Comparison of ENCODE assay signal across 14 cellular contexts in the genomic region with DNA sequence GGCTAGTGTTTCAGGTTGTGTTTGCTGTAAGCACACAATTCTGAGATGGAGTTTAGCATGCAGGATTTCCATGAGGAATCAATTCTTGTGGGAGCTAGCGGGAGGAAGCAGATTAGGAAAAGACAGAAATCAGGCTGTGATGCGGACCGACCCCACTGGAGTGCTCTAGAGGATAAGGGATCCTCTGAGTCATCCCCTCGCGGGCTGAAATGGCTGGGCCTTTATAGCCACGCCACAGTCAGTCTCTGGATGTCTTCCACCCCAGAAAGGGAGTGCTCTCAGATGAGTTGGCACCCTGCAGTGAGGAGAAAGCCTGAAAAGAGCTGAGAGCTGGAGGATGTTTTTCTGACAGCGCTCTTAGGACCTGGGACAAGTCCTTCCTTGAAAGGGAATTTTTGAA.
DNase-seq lines count a peak whose midpoint lies in the region; ATAC-seq, FAIRE-seq and TF ChIP-seq lines count a peak whose summit lies in the region.
"Had no signal": no experiment of that assay in that cellular context is flagged by ENCODE, and none has a peak within 500 bp of the region (broad histone marks: within the 10 kb centered on the region; RNA-seq: fewer than 3 reads in every experiment).

No MANE protein-coding gene starts in this region.

- peak; percentile 20 for TF ChIP-seq CTCF in chondrocyte (IDR thresholded peaks at IDR 0.05)

- no peaks in the 10 kb centered on the region for H3K9me3 Mint-ChIP-seq in chondrocyte (ENCODE audit: low read depth)
- H3K9me3 Mint-ChIP-seq: activated CD4-positive, alpha-beta T cell treated with anti-CD3 and anti-CD28 coated beads, Interleukin-2, amount 10 ng/mL, durations not matched to agents 7 days and 5 days; activated naive CD8-positive, alpha-beta T cell treated with anti-CD3 and anti-CD28 coated beads, Interleukin-2, amount 10 ng/mL, durations not matched to agents 7 days and 5 days; memory B cell had no signal

- H3K9me3 ChIP-seq in iPS DF 6.9 (ENCODE audit: control insufficient read depth, insufficient read depth, low read length) (no peaks in the 10 kb centered on the region), aorta (ENCODE audit: control insufficient read depth, low read length) (no peaks in the 10 kb centered on the region)
- H3K9me3 ChIP-seq: spleen had no signal

- WGBS in iPS DF 6.9 (ENCODE audit: insufficient coverage, insufficient read length), result no CpG with 5 or more reads among the region's 7 CpGs
- WGBS in aorta, 2 donors, result 46 to 55% methylated on average over 7 of the region's 7 CpGs

- ATAC-seq in aorta (ENCODE audit: low FRiP score) (peak; percentile 62), HG03439 (IDR thresholded peaks at IDR 0.05; ENCODE audit: unreplicated experiment) (no peak), HG02763 (IDR thresholded peaks at IDR 0.05; ENCODE audit: unreplicated experiment) (no peak)

- no peak overlapping the region for H3K27ac Mint-ChIP-seq in chondrocyte (ENCODE audit: unreplicated experiment)
- H3K27ac Mint-ChIP-seq: activated CD4-positive, alpha-beta T cell treated with anti-CD3 and anti-CD28 coated beads, Interleukin-2, amount 10 ng/mL, durations not matched to agents 7 days and 5 days; activated naive CD8-positive, alpha-beta T cell treated with anti-CD3 and anti-CD28 coated beads, Interleukin-2, amount 10 ng/mL, durations not matched to agents 7 days and 5 days; memory B cell had no signal

- intact Hi-C loops in aorta (cut with DNase I), result loop anchor here in 1 of 2 donors (10.0 kb wide), 1 partner anchor 183 kb away; no protein-coding TSS in a partner anchor

- H3K4me3 ChIP-seq in iPS DF 6.9 (ENCODE audit: low read length) (no peak overlapping the region), aorta (ENCODE audit: low read length in 2 of 2) (no peak overlapping the region)
- H3K4me3 ChIP-seq: spleen had no signal

- no peaks in the 10 kb centered on the region for H3K27me3 Mint-ChIP-seq in chondrocyte (ENCODE audit: low read depth)

- H3K4me3 Mint-ChIP-seq in chondrocyte (ENCODE audit: unreplicated experiment), result no peak overlapping the region
- H3K4me3 Mint-ChIP-seq: activated CD4-positive, alpha-beta T cell treated with anti-CD3 and anti-CD28 coated beads, Interleukin-2, amount 10 ng/mL, durations not matched to agents 7 days and 5 days; activated naive CD8-positive, alpha-beta T cell treated with anti-CD3 and anti-CD28 coated beads, Interleukin-2, amount 10 ng/mL, durations not matched to agents 7 days and 5 days; memory B cell had no signal

- H3K4me1 Mint-ChIP-seq in chondrocyte (ENCODE audit: low read depth), result peaks cover 11% of the 10 kb centered on the region
- H3K4me1 Mint-ChIP-seq: activated CD4-positive, alpha-beta T cell treated with anti-CD3 and anti-CD28 coated beads, Interleukin-2, amount 10 ng/mL, durations not matched to agents 7 days and 5 days; activated naive CD8-positive, alpha-beta T cell treated with anti-CD3 and anti-CD28 coated beads, Interleukin-2, amount 10 ng/mL, durations not matched to agents 7 days and 5 days; memory B cell had no signal

- DNase-seq in NCI-H82 (lab: John Stamatoyannopoulos, UW) (peak; percentile 34), NCI-H82 treated with DMSO at 0.1 percent for 48 hours (lab: John Stamatoyannopoulos, UW; ENCODE audit: unreplicated experiment) (no peak), chondrocyte (ENCODE audit: low spot score) (no peak), iPS DF 6.9 (ENCODE audit: low read depth, low spot score) (peak; percentile 29), aorta (peak; percentile 51 to 76), GM19239 (ENCODE audit: insufficient read length, low spot score) (no peak)
- DNase-seq: activated CD4-positive, alpha-beta T cell treated with anti-CD3 and anti-CD28 coated beads, Interleukin-2, amount 10 ng/mL, durations not matched to agents 7 days and 5 days; activated naive CD8-positive, alpha-beta T cell treated with anti-CD3 and anti-CD28 coated beads, Interleukin-2, amount 10 ng/mL, durations not matched to agents 7 days and 5 days; erythroblast; NCI-H2029 treated with DMSO at 0.1 percent for 48 hours; spleen had no signal

- H3K27ac ChIP-seq in iPS DF 6.9 (ENCODE audit: low read length), result no peak overlapping the region
- H3K27ac ChIP-seq in aorta (ENCODE audit: low read depth in 1 of 2, low read length in 2 of 2), result no peak overlapping the region
- H3K27ac ChIP-seq: spleen had no signal

- no peaks in the 10 kb centered on the region for H3K36me3 ChIP-seq in iPS DF 6.9 (ENCODE audit: control insufficient read depth, insufficient read depth, low read length)
- no peaks in the 10 kb centered on the region for H3K36me3 ChIP-seq in aorta (ENCODE audit: control insufficient read depth in 1 of 2, insufficient read depth in 2 of 2, low read length in 1 of 2)
- H3K36me3 ChIP-seq: spleen had no signal

- H3K27me3 ChIP-seq in iPS DF 6.9 (ENCODE audit: control insufficient read depth, insufficient read depth, low read length) (no peaks in the 10 kb centered on the region), aorta (ENCODE audit: control insufficient read depth in 1 of 2, insufficient read depth in 2 of 2, low read length in 1 of 2) (no peaks in the 10 kb centered on the region)
- H3K27me3 ChIP-seq: spleen had no signal

- no peak for FAIRE-seq in GM19239 (lab: Jason Lieb, UNC)

- H3K36me3 Mint-ChIP-seq in chondrocyte (ENCODE audit: low read depth), result peaks cover 1% of the 10 kb centered on the region
- H3K36me3 Mint-ChIP-seq: activated naive CD8-positive, alpha-beta T cell treated with anti-CD3 and anti-CD28 coated beads, Interleukin-2, amount 10 ng/mL, durations not matched to agents 7 days and 5 days; memory B cell had no signal

- H3K4me1 ChIP-seq in iPS DF 6.9 (ENCODE audit: control insufficient read depth, insufficient read depth, low read length) (no peaks in the 10 kb centered on the region), aorta (ENCODE audit: control insufficient read depth in 1 of 2, insufficient read depth in 2 of 2, low read length in 2 of 2) (no peaks in the 10 kb centered on the region)
- H3K4me1 ChIP-seq: spleen had no signal

Comparison
In these comparisons a context has a peak if more than half of its experiments do, and no peak if none do; other contexts are left out.
1. DNase-seq: peak in NCI-H82 (single experiment), iPS DF 6.9 (single experiment) and aorta (2 of 2); none in NCI-H82 treated with DMSO at 0.1 percent for 48 hours (single experiment), chondrocyte (single experiment) and GM19239 (single experiment).